ENCODE assay signal across 25 cellular contexts in genomic region chr7:105638324-105638723, GRCh38. TPM values are rescaled to one million over a fixed set of nuclear protein-coding genes. Genes with fewer than 3 reads are reported as not detected.
DNase-seq lines count a peak whose midpoint lies in the region; ATAC-seq, FAIRE-seq and TF ChIP-seq lines count a peak whose summit lies in the region.
"Had no signal": no experiment of that assay in that cellular context is flagged by ENCODE, and none has a peak within 500 bp of the region (broad histone marks: within the 10 kb centered on the region; RNA-seq: fewer than 3 reads in every experiment).

No MANE protein-coding gene starts in this region.

- WGBS in small intestine, 3 donors = 87 to 92% (median 90%) methylated on average over 8 of the region's 8 CpGs

- DNase-seq in dorsolateral prefrontal cortex (no peak), progenitor cell of endocrine pancreas (ENCODE audit: low spot score, unreplicated experiment) (no peak), small intestine (no peak), HCEC 1CT (no peak), GOT3 (lab: John Stamatoyannopoulos, UW) (no peak)
- DNase-seq: ACHN; activated CD4-positive, alpha-beta T cell treated with anti-CD3 and anti-CD28 coated beads for 4 hours; activated CD8-positive, alpha-beta memory T cell treated with anti-CD3 and anti-CD28 coated beads for 24 hours; activated effector memory CD4-positive, alpha-beta T cell treated with anti-CD3 and anti-CD28 coated beads, Interleukin-2, amount 50 U/mL, for 16 hours; cerebellar nuclear complex; PC-3; trophoblast cell had no signal

- FAIRE-seq in small intestine (lab: Jason Lieb, UNC) = no peak
- FAIRE-seq: G401.6, GM19239, HTR-8/SVneo had no signal

- H3K9me3 ChIP-seq in HUES48 (ENCODE audit: control insufficient read depth, insufficient read depth, low read length) (no peaks in the 10 kb centered on the region), iPS-18c (ENCODE audit: control insufficient read depth, insufficient read depth, low read length) (no peaks in the 10 kb centered on the region), small intestine (ENCODE audit: control insufficient read depth, low read depth) (no peaks in the 10 kb centered on the region)
- H3K9me3 ChIP-seq: BLaER1 had no signal

- peak overlapping the region; percentile 99 for H3K27ac ChIP-seq in HUES48 (ENCODE audit: low read depth, low read length)
- peak overlapping the region in 23 of 59 donors; percentile 6 to 80 (median 62) for H3K27ac ChIP-seq in dorsolateral prefrontal cortex
- no peak overlapping the region for H3K27ac ChIP-seq in small intestine (ENCODE audit: low read depth in 1 of 2, low read length in 1 of 2)
- H3K27ac ChIP-seq: BLaER1, KMS-11 had no signal

- peak overlapping the region; percentile 50 for H3K4me3 Mint-ChIP-seq in progenitor cell of endocrine pancreas (ENCODE audit: low read depth)

- H3K4me1 ChIP-seq in HUES48 (ENCODE audit: control insufficient read depth, insufficient read depth, low read length) (peaks cover 63% of the 10 kb centered on the region), small intestine (ENCODE audit: control insufficient read depth in 2 of 2, insufficient read depth in 1 of 2, low read depth in 1 of 2, low read length in 1 of 2) (no peaks in the 10 kb centered on the region)
- H3K4me1 ChIP-seq: BLaER1 had no signal

- H3K9ac ChIP-seq in HUES48 (ENCODE audit: low read depth, low read length) = peak overlapping the region; percentile 88
- H3K9ac ChIP-seq: BLaER1, KMS-11 had no signal

- peak overlapping the region; percentile 60 for H3K27ac Mint-ChIP-seq in progenitor cell of endocrine pancreas

- H3K9me3 Mint-ChIP-seq in progenitor cell of endocrine pancreas (ENCODE audit: low read depth) = no peaks in the 10 kb centered on the region

- TF ChIP-seq CTCF in dorsolateral prefrontal cortex (IDR thresholded peaks at IDR 0.05 in 54 of 56, conservative IDR thresholded peaks at IDR 0.05 in 2 of 56; ENCODE audit: low read depth in 1 of 56, partially characterized antibody in 56 of 56) = no peak
- no peak for TF ChIP-seq CTCF in progenitor cell of endocrine pancreas (IDR thresholded peaks at IDR 0.05; ENCODE audit: unreplicated experiment)

- H3K4me3 ChIP-seq in HUES48 (ENCODE audit: low read depth, low read length) (peak overlapping the region; percentile 57), dorsolateral prefrontal cortex (peak overlapping the region in 47 of 59 donors; percentile 4 to 58 (median 36)), iPS-18c (ENCODE audit: insufficient read depth, low read depth, low read length) (peak overlapping the region; percentile 31), small intestine (ENCODE audit: low read depth in 1 of 2, low read length in 2 of 2) (no peak overlapping the region)
- H3K4me3 ChIP-seq: BLaER1 had no signal

- H3K27me3 ChIP-seq in HUES48 (ENCODE audit: control insufficient read depth, insufficient read depth, low read length) (no peaks in the 10 kb centered on the region), dorsolateral prefrontal cortex (no peaks in the 10 kb centered on the region), small intestine (ENCODE audit: control insufficient read depth in 2 of 2, insufficient read depth in 2 of 2, low read length in 2 of 2) (no peaks in the 10 kb centered on the region)
- H3K27me3 ChIP-seq: BLaER1 had no signal

- peaks cover 6% of the 10 kb centered on the region for H3K36me3 Mint-ChIP-seq in progenitor cell of endocrine pancreas (ENCODE audit: insufficient read depth)

- no peaks in the 10 kb centered on the region for H3K27me3 Mint-ChIP-seq in progenitor cell of endocrine pancreas

- H3K36me3 ChIP-seq in HUES48 (ENCODE audit: control insufficient read depth, insufficient read depth, low read length) (peaks cover 54% of the 10 kb centered on the region), small intestine (ENCODE audit: control insufficient read depth in 2 of 2, insufficient read depth in 2 of 2, low read length in 2 of 2) (peaks cover 3 to 5% of the 10 kb centered on the region in 2 donors)

- no peak for ATAC-seq in GM18909 (IDR thresholded peaks at IDR 0.05; ENCODE audit: poor library complexity, unreplicated experiment)
- ATAC-seq: PC-3, Right ventricle myocardium inferior had no signal

- intact Hi-C loops in dorsolateral prefrontal cortex (cut with DNase I) = no loop called here

- H3K4me1 Mint-ChIP-seq in progenitor cell of endocrine pancreas (ENCODE audit: low read depth) = peaks cover 28% of the 10 kb centered on the region

RNA-seq across cellular contexts. Expression of gene EFCAB10, which starts 57.0 kb away (rescaled TPM):
- total RNA-seq in dorsolateral prefrontal cortex (1 to 10 TPM in 112 of 120 experiments, under 1 TPM in 7, not detected in 1; 0.68 to 6.1 (median 2.3) TPM), progenitor cell of endocrine pancreas (0.53 and 0.73 TPM in 2 replicates)
- polyA plus RNA-seq in small intestine = not detected
- total RNA-seq: lung microvascular endothelial cell; osteoblast; Right ventricle myocardium inferior; subcutaneous adipose tissue; T-helper 2 cell treated with Interferon-gamma antibody and Interleukin-4, amounts not matched to agents 100 ng/mL and 5 ng/mL, for 36 hours had no signal

Comparison
In these comparisons a context has a peak if more than half of its experiments do, and no peak if none do; other contexts are left out.
1. H3K4me3 ChIP-seq: peak in HUES48 (single experiment), dorsolateral prefrontal cortex (47 of 59) and iPS-18c (single experiment); none in small intestine (0 of 2).